Comparison of ENCODE assay signal across 1 cellular context in the genomic region with DNA sequence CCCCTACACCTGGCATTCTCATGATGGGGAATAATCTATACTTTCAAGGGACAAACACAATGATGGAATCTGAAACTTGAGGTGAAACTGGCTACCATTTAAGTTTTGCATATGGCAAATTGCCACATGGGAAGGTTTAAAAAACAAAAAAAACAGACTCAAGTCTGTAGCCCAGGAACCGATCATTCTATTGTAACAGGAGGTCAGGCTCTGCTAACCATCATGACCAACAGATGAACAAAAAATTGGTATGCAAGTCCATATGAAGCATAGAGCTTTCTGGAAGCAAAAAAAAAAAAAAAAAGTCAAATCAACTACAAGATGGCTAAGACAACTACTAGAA.
TF ChIP-seq lines count a peak whose summit lies in the region.

No MANE protein-coding gene starts in this region.

TF ChIP-seq in GM12878, 131 proteins besides CTCF, POLR2A, EP300 and RAD21:
- no peak for TF ChIP-seq YBX1 (IDR thresholded peaks at IDR 0.05)
- TF ChIP-seq RUNX3 (IDR thresholded peaks at IDR 0.05; ENCODE audit: low read length), result no peak
- no peak for TF ChIP-seq CREM (IDR thresholded peaks at IDR 0.05; ENCODE audit: low read depth)
- TF ChIP-seq, protein P1, sequence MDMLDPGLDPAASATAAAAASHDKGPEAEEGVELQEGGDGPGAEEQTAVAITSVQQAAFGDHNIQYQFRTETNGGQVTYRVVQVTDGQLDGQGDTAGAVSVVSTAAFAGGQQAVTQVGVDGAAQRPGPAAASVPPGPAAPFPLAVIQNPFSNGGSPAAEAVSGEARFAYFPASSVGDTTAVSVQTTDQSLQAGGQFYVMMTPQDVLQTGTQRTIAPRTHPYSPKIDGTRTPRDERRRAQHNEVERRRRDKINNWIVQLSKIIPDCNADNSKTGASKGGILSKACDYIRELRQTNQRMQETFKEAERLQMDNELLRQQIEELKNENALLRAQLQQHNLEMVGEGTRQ (IDR thresholded peaks at IDR 0.05; ENCODE audit: borderline replicate concordance, low read depth, low read length), result no peak
- 0 out of 3 replicates have a peak, but pooled peaks have one; percentile 15 for TF ChIP-seq POU2F2 (IDR thresholded peaks at IDR 0.05; ENCODE audit: borderline replicate concordance, low read depth, low read length)
- TF ChIP-seq ZNF384 (IDR thresholded peaks at IDR 0.05; ENCODE audit: borderline replicate concordance, low read depth, low read length), result 0 out of 2 replicates have a peak, but pooled peaks have one; percentile 22
